Comparison of ENCODE assay signal across 8 cellular contexts in the genomic region with DNA sequence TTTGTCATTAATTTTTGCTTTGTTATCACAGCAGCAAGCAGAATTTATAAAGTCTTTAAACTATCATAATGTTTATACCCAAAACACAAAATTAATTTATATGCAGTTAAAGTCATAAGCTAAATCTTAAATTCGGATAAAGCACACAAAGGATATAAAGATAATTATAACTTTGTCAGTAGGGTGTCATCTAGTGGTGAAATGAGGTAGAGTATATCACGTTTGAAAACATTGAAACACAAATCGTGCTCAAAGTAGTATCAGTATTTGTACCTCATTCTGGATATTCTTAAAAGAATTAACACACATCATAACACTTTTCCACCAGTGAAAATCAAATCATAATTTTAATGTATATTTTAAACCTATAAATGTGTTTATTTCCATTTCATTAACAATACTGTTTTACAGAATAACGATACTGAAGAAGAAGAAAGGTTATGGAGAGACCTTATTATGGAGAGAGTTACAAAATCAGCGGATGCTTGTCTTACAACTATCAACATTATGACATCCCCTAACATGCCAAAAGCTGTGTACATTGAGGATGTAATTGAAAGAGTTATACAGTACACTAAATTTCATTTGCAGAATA.
DNase-seq lines count a peak whose midpoint lies in the region; ATAC-seq and TF ChIP-seq lines count a peak whose summit lies in the region.

No MANE protein-coding gene starts in this region.

- ATAC-seq in HG03159 (IDR thresholded peaks at IDR 0.05; ENCODE audit: unreplicated experiment) (no peak), HG03097 (IDR thresholded peaks at IDR 0.05; ENCODE audit: low FRiP score, unreplicated experiment) (no peak)

- peak; percentile 7 for DNase-seq in NCI-H2029 treated with DMSO at 0.1 percent for 48 hours (lab: John Stamatoyannopoulos, UW)
- DNase-seq in NCI-H2029 (lab: John Stamatoyannopoulos, UW): no peak
- peak; percentile 6 for DNase-seq in astrocyte of the cerebellum (ENCODE audit: low read depth)
- peak; percentile 36 for DNase-seq in left kidney (ENCODE audit: low read depth, low spot score)
- DNase-seq in activated CD8-positive, alpha-beta memory T cell treated with anti-CD3 and anti-CD28 coated beads, Interleukin-2, amount 50 U/mL, for 48 hours: no peak

- no peak overlapping the region for H3K4me3 ChIP-seq in astrocyte of the cerebellum (ENCODE audit: low read depth, low read length)

- in situ Hi-C loops in astrocyte of the cerebellum (cut with HindIII; ENCODE audit: low sequenced_read_pairs): loop anchor here (10.0 kb wide), 1 partner anchor 241 kb away; no protein-coding TSS in a partner anchor

- peak; percentile 82 for TF ChIP-seq CTCF in LNCAP (IDR thresholded peaks at IDR 0.05)
- peak; percentile 28 for TF ChIP-seq CTCF in astrocyte of the cerebellum (IDR thresholded peaks at IDR 0.05; ENCODE audit: low read depth, low read length, missing control alignments)

Comparison
In these comparisons a context has a peak if more than half of its experiments do, and no peak if none do; other contexts are left out.
1. DNase-seq: peak in NCI-H2029 treated with DMSO at 0.1 percent for 48 hours (single experiment), astrocyte of the cerebellum (single experiment) and left kidney (single experiment); none in NCI-H2029 (single experiment) and activated CD8-positive, alpha-beta memory T cell treated with anti-CD3 and anti-CD28 coated beads, Interleukin-2, amount 50 U/mL, for 48 hours (single experiment).